Comparison of ENCODE assay signal across 2 cellular contexts in genomic region chr1:218374972-218375371, GRCh38.
TF ChIP-seq lines count a peak whose summit lies in the region.

No MANE protein-coding gene starts in this region.

TF ChIP-seq in SK-N-SH, 30 proteins besides CTCF, POLR2A, EP300 and RAD21 (continued from another document):
- TF ChIP-seq, protein P1, sequence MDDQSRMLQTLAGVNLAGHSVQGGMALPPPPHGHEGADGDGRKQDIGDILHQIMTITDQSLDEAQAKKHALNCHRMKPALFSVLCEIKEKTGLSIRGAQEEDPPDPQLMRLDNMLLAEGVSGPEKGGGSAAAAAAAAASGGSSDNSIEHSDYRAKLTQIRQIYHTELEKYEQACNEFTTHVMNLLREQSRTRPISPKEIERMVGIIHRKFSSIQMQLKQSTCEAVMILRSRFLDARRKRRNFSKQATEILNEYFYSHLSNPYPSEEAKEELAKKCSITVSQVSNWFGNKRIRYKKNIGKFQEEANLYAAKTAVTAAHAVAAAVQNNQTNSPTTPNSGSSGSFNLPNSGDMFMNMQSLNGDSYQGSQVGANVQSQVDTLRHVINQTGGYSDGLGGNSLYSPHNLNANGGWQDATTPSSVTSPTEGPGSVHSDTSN (IDR thresholded peaks at IDR 0.05): peak; percentile 54
- TF ChIP-seq JUND (IDR thresholded peaks at IDR 0.05): peak; percentile 34; the same call in 1 of the 2 replicates

TF ChIP-seq in GM23338, 12 proteins besides CTCF, POLR2A, EP300 and RAD21:
- TF ChIP-seq, protein P2, sequence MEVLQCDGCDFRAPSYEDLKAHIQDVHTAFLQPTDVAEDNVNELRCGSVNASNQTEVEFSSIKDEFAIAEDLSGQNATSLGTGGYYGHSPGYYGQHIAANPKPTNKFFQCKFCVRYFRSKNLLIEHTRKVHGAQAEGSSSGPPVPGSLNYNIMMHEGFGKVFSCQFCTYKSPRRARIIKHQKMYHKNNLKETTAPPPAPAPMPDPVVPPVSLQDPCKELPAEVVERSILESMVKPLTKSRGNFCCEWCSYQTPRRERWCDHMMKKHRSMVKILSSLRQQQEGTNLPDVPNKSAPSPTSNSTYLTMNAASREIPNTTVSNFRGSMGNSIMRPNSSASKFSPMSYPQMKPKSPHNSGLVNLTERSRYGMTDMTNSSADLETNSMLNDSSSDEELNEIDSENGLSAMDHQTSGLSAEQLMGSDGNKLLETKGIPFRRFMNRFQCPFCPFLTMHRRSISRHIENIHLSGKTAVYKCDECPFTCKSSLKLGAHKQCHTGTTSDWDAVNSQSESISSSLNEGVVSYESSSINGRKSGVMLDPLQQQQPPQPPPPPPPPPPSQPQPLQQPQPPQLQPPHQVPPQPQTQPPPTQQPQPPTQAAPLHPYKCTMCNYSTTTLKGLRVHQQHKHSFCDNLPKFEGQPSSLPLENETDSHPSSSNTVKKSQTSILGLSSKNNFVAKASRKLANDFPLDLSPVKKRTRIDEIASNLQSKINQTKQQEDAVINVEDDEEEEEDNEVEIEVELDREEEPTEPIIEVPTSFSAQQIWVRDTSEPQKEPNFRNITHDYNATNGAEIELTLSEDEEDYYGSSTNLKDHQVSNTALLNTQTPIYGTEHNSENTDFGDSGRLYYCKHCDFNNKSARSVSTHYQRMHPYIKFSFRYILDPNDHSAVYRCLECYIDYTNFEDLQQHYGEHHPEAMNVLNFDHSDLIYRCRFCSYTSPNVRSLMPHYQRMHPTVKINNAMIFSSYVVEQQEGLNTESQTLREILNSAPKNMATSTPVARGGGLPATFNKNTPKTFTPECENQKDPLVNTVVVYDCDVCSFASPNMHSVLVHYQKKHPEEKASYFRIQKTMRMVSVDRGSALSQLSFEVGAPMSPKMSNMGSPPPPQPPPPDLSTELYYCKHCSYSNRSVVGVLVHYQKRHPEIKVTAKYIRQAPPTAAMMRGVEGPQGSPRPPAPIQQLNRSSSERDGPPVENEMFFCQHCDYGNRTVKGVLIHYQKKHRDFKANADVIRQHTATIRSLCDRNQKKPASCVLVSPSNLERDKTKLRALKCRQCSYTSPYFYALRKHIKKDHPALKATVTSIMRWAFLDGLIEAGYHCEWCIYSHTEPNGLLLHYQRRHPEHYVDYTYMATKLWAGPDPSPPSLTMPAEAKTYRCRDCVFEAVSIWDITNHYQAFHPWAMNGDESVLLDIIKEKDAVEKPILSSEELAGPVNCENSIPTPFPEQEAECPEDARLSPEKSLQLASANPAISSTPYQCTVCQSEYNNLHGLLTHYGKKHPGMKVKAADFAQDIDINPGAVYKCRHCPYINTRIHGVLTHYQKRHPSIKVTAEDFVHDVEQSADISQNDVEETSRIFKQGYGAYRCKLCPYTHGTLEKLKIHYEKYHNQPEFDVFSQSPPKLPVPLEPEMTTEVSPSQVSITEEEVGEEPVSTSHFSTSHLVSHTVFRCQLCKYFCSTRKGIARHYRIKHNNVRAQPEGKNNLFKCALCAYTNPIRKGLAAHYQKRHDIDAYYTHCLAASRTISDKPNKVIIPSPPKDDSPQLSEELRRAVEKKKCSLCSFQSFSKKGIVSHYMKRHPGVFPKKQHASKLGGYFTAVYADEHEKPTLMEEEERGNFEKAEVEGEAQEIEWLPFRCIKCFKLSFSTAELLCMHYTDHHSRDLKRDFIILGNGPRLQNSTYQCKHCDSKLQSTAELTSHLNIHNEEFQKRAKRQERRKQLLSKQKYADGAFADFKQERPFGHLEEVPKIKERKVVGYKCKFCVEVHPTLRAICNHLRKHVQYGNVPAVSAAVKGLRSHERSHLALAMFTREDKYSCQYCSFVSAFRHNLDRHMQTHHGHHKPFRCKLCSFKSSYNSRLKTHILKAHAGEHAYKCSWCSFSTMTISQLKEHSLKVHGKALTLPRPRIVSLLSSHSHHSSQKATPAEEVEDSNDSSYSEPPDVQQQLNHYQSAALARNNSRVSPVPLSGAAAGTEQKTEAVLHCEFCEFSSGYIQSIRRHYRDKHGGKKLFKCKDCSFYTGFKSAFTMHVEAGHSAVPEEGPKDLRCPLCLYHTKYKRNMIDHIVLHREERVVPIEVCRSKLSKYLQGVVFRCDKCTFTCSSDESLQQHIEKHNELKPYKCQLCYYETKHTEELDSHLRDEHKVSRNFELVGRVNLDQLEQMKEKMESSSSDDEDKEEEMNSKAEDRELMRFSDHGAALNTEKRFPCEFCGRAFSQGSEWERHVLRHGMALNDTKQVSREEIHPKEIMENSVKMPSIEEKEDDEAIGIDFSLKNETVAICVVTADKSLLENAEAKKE (CRISPR knock-in tag; IDR thresholded peaks at IDR 0.05): no peak
